ENCODE assay signal across 7 cellular contexts in genomic region chr20:61406773-61407172, GRCh38.
DNase-seq lines count a peak whose midpoint lies in the region; ATAC-seq, FAIRE-seq and TF ChIP-seq lines count a peak whose summit lies in the region.
"Not testable (repeated sequence)": the region's sequence is repeated elsewhere in the genome, so short reads cannot be mapped to it uniquely, and the experiment has no call there.

No MANE protein-coding gene starts in this region.

- intact Hi-C loops in HepG2 (cut with micrococcal nuclease; ENCODE audit: unreplicated experiment) = not testable (repeated sequence)

- POLR2A ChIA-PET in HEK293 (lab: Yijun Ruan, JAX); HepG2 (lab: Yijun Ruan, JAX): not testable (repeated sequence)

- not testable (repeated sequence) for H3K14ac ChIP-seq in neuronal stem cell (ENCODE audit: low read length)

- H3K27ac Mint-ChIP-seq in brain (peak overlapping the region in 3 of 5 experiments; percentile 9 to 33 (median 22)), glutamatergic neuron (ENCODE audit: unreplicated experiment) (peak overlapping the region; percentile 97), nephron progenitor cell (peak overlapping the region; percentile 11), neural crest cell (ENCODE audit: unreplicated experiment) (peak overlapping the region; percentile 35)

- not testable (repeated sequence) for TF ChIP-seq RAD21 in HepG2 (CRISPR knock-in tag; IDR thresholded peaks at IDR 0.05)

- not testable (repeated sequence) for H3K23ac ChIP-seq in neuronal stem cell (ENCODE audit: low read depth, low read length, poor library complexity)

- not testable (repeated sequence) for H2AK5ac ChIP-seq in neuronal stem cell (ENCODE audit: low read depth, low read length)

- H3K27ac ChIP-seq in HEK293 (ENCODE audit: extremely low read depth, low read depth, low read length); HepG2 (ENCODE audit: extremely low read length, insufficient read depth, low read length); neuronal stem cell (replicated peaks; ENCODE audit: low read length): not testable (repeated sequence)

- CTCF ChIA-PET in HEK293 (lab: Yijun Ruan, JAX); HepG2 (lab: Yijun Ruan, JAX; ENCODE audit: low intra/inter-chr PET ratio, low total read pairs): not testable (repeated sequence)

- not testable (repeated sequence) for H2BK120ac ChIP-seq in neuronal stem cell (ENCODE audit: low read depth, low read length)

- H2BK12ac ChIP-seq in neuronal stem cell (ENCODE audit: low read length) = not testable (repeated sequence)

- H3K4me1 Mint-ChIP-seq in brain (peaks cover 28% of the 10 kb centered on the region), glutamatergic neuron (ENCODE audit: low read depth, unreplicated experiment) (peaks cover 10% of the 10 kb centered on the region)
- H3K4me1 Mint-ChIP-seq in nephron progenitor cell, neural crest cell: not testable (repeated sequence)

- not testable (repeated sequence) for H3K4me3 Mint-ChIP-seq in brain, nephron progenitor cell, neural crest cell
- peak overlapping the region; percentile 69 for H3K4me3 Mint-ChIP-seq in glutamatergic neuron (ENCODE audit: unreplicated experiment)

- H2BK5ac ChIP-seq in neuronal stem cell (ENCODE audit: low read length) = not testable (repeated sequence)

- H3K36me3 ChIP-seq in HEK293 (ENCODE audit: control insufficient read depth in 2 of 2, insufficient read depth in 1 of 2, low read length in 2 of 2); HepG2 (replicated peaks in 1 of 2; ENCODE audit: control insufficient read depth in 1 of 2, insufficient read depth in 2 of 2, low read length in 2 of 2); neuronal stem cell (replicated peaks in 1 of 2; ENCODE audit: control insufficient read depth in 2 of 2, insufficient read depth in 2 of 2, low read length in 2 of 2): not testable (repeated sequence)

- FAIRE-seq in HepG2 (lab: Jason Lieb, UNC) = not testable (repeated sequence)

- H3K4me2 ChIP-seq in HepG2 (ENCODE audit: low read depth, low read length); neuronal stem cell (ENCODE audit: insufficient read depth, low read length, poor library complexity, severe bottlenecking): not testable (repeated sequence)

- H3K4ac ChIP-seq in neuronal stem cell (ENCODE audit: low read length) = not testable (repeated sequence)

- H3K79me2 ChIP-seq in HepG2 (ENCODE audit: insufficient read depth, low read length) = not testable (repeated sequence)

- not testable (repeated sequence) for H3K4me3 ChIP-seq in HEK293 (ENCODE audit: low read depth, low read length); HepG2 (replicated peaks in 1 of 3; ENCODE audit: insufficient read depth in 1 of 3, low read depth in 2 of 3, low read length in 3 of 3); neuronal stem cell (ENCODE audit: low read length in 2 of 2)

- not testable (repeated sequence) for TF ChIP-seq EP300 in HepG2 (IDR thresholded peaks at IDR 0.05; ENCODE audit: low read depth in 2 of 2, low read length in 2 of 2); HepG2 (CRISPR knock-in tag; IDR thresholded peaks at IDR 0.05; ENCODE audit: borderline replicate concordance)

- TF ChIP-seq POLR2A in HepG2 (IDR thresholded peaks at IDR 0.05; ENCODE audit: insufficient read depth in 1 of 2, low read depth in 2 of 2, low read length in 2 of 2) = not testable (repeated sequence)

- not testable (repeated sequence) for H3K18ac ChIP-seq in neuronal stem cell (ENCODE audit: low read length)

- BruUV-seq in HepG2 (replicated peaks; lab: Mats Ljungman, UMichigan) = not testable (repeated sequence)

- ATAC-seq in HepG2 = not testable (repeated sequence)

- not testable (repeated sequence) for H3K9me3 ChIP-seq in HEK293 (ENCODE audit: control insufficient read depth, insufficient read depth, low read depth, low read length); HepG2 (ENCODE audit: low read length)
- H3K9me3 ChIP-seq in neuronal stem cell (replicated peaks in 1 of 2; ENCODE audit: control insufficient read depth in 2 of 2, insufficient read depth in 1 of 2, low read depth in 1 of 2, low read length in 2 of 2) = peaks cover 0 to 12% of the 10 kb centered on the region in 2 donors

- DNase-seq in glutamatergic neuron = peak; percentile 46
- DNase-seq in HepG2 (ENCODE audit: low spot score); nephron progenitor cell; neural crest cell (ENCODE audit: low read depth, low spot score); neuronal stem cell (ENCODE audit: low spot score): not testable (repeated sequence)

- H3K27me3 ChIP-seq in HepG2 (ENCODE audit: control insufficient read depth in 1 of 2, insufficient read depth in 2 of 2, low read length in 2 of 2) = peaks cover 0 to 10% of the 10 kb centered on the region in 2 experiments; a peak in 2 of 5 replicates
- H3K27me3 ChIP-seq in neuronal stem cell (ENCODE audit: control insufficient read depth in 3 of 3, insufficient read depth in 3 of 3, low read depth in 1 of 3, low read length in 3 of 3) = not testable (repeated sequence)

- not testable (repeated sequence) for H3K4me1 ChIP-seq in HEK293 (ENCODE audit: control insufficient read depth, insufficient read depth, low read length); HepG2 (ENCODE audit: insufficient read depth, low read length); neuronal stem cell (ENCODE audit: control insufficient read depth in 2 of 2, insufficient read depth in 1 of 2, low read depth in 1 of 2, low read length in 2 of 2)

- not testable (repeated sequence) for TF ChIP-seq CTCF in HEK293 (tag by site-specific recombination; IDR thresholded peaks at IDR 0.05); brain (conservative IDR thresholded peaks at IDR 0.05); glutamatergic neuron (IDR thresholded peaks at IDR 0.05; ENCODE audit: partially characterized antibody, unreplicated experiment); HepG2 (CRISPR knock-in tag; IDR thresholded peaks at IDR 0.05); nephron progenitor cell (IDR thresholded peaks at IDR 0.05); neural crest cell (conservative IDR thresholded peaks at IDR 0.05)

- H2AFZ ChIP-seq in HepG2 (ENCODE audit: low read length); neuronal stem cell (ENCODE audit: low read length): not testable (repeated sequence)

- H4K91ac ChIP-seq in neuronal stem cell (ENCODE audit: low read depth, low read length, poor library complexity) = peak overlapping the region; percentile 25

- H3K9ac ChIP-seq in HepG2 (ENCODE audit: insufficient read depth, low read depth, low read length); neuronal stem cell (ENCODE audit: low read depth, low read length, poor library complexity): not testable (repeated sequence)

- in situ Hi-C loops in HepG2 (cut with HindIII; ENCODE audit: extremely low pct_ligation_motif_present, low pct_unique_long_range_greater_than_20kb) = not testable (repeated sequence)

- not testable (repeated sequence) for H4K8ac ChIP-seq in neuronal stem cell (ENCODE audit: low read depth, low read length)

- H3K36me3 Mint-ChIP-seq in brain = peaks cover 35% of the 10 kb centered on the region
- H3K36me3 Mint-ChIP-seq in glutamatergic neuron (ENCODE audit: unreplicated experiment) = peaks cover 17% of the 10 kb centered on the region
- not testable (repeated sequence) for H3K36me3 Mint-ChIP-seq in nephron progenitor cell (ENCODE audit: low read depth); neural crest cell (ENCODE audit: low read depth)

- H4K20me1 ChIP-seq in HepG2 (ENCODE audit: insufficient read depth, low read length) = not testable (repeated sequence)

- H2BK15ac ChIP-seq in neuronal stem cell (ENCODE audit: low read length) = not testable (repeated sequence)

- H3K79me1 ChIP-seq in neuronal stem cell (ENCODE audit: low read depth, low read length) = not testable (repeated sequence)

- 50% methylated on average over 8 of the region's 8 CpGs for WGBS in HepG2 (ENCODE audit: low lambda C conversion rate)
- no CpG with 5 or more reads among the region's 8 CpGs for WGBS in neuronal stem cell (ENCODE audit: extremely low coverage in 2 of 2, insufficient read length in 2 of 2, insufficient replicate concordance in 1 of 2), 2 donors

- H3K9me3 Mint-ChIP-seq in brain = peaks cover 11 to 35% (median 25%) of the 10 kb centered on the region in 5 experiments
- peaks cover 25% of the 10 kb centered on the region for H3K9me3 Mint-ChIP-seq in glutamatergic neuron (ENCODE audit: unreplicated experiment)
- H3K9me3 Mint-ChIP-seq in nephron progenitor cell = peaks cover 13% of the 10 kb centered on the region
- H3K9me3 Mint-ChIP-seq in neural crest cell = not testable (repeated sequence)

- H3K27me3 Mint-ChIP-seq in brain; nephron progenitor cell (ENCODE audit: low read depth, poor library complexity); neural crest cell (ENCODE audit: low read depth): not testable (repeated sequence)
- peaks cover 26% of the 10 kb centered on the region for H3K27me3 Mint-ChIP-seq in glutamatergic neuron (ENCODE audit: unreplicated experiment)

TF ChIP-seq in HEK293, 187 proteins besides CTCF, POLR2A, EP300 and RAD21:
- TF ChIP-seq ZNF223 (tag by site-specific recombination; IDR thresholded peaks at IDR 0.05) = peak; percentile 91

TF ChIP-seq in HepG2, 621 proteins besides CTCF, POLR2A, EP300 and RAD21:
- peak; percentile 98 for TF ChIP-seq MNT (IDR thresholded peaks at IDR 0.05)
TF ChIP-seq in HepG2: peak in this region for 1; not testable (repeated sequence) for 620.

Comparison
In these comparisons a context has a peak if more than half of its experiments do, and no peak if none do; other contexts are left out.
1. H3K27ac Mint-ChIP-seq: peak in every context shown above with its lines; median percentile 97 in glutamatergic neuron; 35 in neural crest cell; 22 in brain; 11 in nephron progenitor cell.